ENCODE assay signal across 23 cellular contexts in genomic region chr10:118057351-118057750, GRCh38.
"Had no signal": no experiment of that assay in that cellular context is flagged by ENCODE, and none has a peak within 500 bp of the region (broad histone marks: within the 10 kb centered on the region; RNA-seq: fewer than 3 reads in every experiment).

No MANE protein-coding gene starts in this region.

- H3K4me1 ChIP-seq: left ventricle myocardium inferior, lower lobe of right lung, upper lobe of left lung, uterus had no signal

- ATAC-seq: lower lobe of right lung; natural killer cell treated with Interleukin-12 subunit alpha and Interleukin-12 subunit beta and Interleukin-15 and Interleukin-18, amount 100 ng/mL, for 72 hours; pancreas; right cardiac atrium; stimulated activated effector memory CD8-positive, alpha-beta T cell treated with anti-CD3 and anti-CD28 coated beads, Interleukin-12 subunit alpha, Interleukin-12 subunit beta, amount 100 ng/mL, for 72 hours had no signal

- H3K79me2 ChIP-seq: hepatocyte had no signal

- H3K27ac Mint-ChIP-seq: immature natural killer cell; memory B cell; natural killer cell treated with Interleukin-12 subunit alpha and Interleukin-12 subunit beta and Interleukin-15 and Interleukin-18, amount 100 ng/mL, for 72 hours; progenitor cell of endocrine pancreas; stimulated activated effector memory CD8-positive, alpha-beta T cell treated with anti-CD3 and anti-CD28 coated beads, Interleukin-12 subunit alpha, Interleukin-12 subunit beta, amount 100 ng/mL, for 72 hours; stimulated activated naive CD8-positive, alpha-beta T cell treated with anti-CD3 and anti-CD28 coated beads, Interleukin-15, Interleukin-2, amounts not matched to agents 100 ng/mL and 50 ng/mL, for 24 hours had no signal

- H3K27ac ChIP-seq: coronary artery, hepatocyte, left ventricle myocardium inferior, lower lobe of right lung, pancreas, tibial artery, upper lobe of left lung, uterus had no signal

- H3K4me1 Mint-ChIP-seq: immature natural killer cell; memory B cell; stimulated activated effector memory CD8-positive, alpha-beta T cell treated with anti-CD3 and anti-CD28 coated beads, Interleukin-12 subunit alpha, Interleukin-12 subunit beta, amount 100 ng/mL, for 72 hours had no signal

- H3K9me3 Mint-ChIP-seq: memory B cell; natural killer cell treated with Interleukin-12 subunit alpha and Interleukin-12 subunit beta and Interleukin-15 and Interleukin-18, amount 100 ng/mL, for 72 hours; stimulated activated effector memory CD8-positive, alpha-beta T cell treated with anti-CD3 and anti-CD28 coated beads, Interleukin-12 subunit alpha, Interleukin-12 subunit beta, amount 100 ng/mL, for 72 hours; stimulated activated naive CD8-positive, alpha-beta T cell treated with anti-CD3 and anti-CD28 coated beads, Interleukin-15, Interleukin-2, amounts not matched to agents 100 ng/mL and 50 ng/mL, for 24 hours had no signal

- H3K27me3 ChIP-seq: hepatocyte, pancreas, tibial artery, upper lobe of left lung, uterus had no signal

- H3K9me3 ChIP-seq: left ventricle myocardium inferior, lower lobe of right lung, pancreas, tibial artery, upper lobe of left lung, uterus had no signal

- H2AFZ ChIP-seq: hepatocyte had no signal

- H3K4me2 ChIP-seq: hepatocyte, smooth muscle cell had no signal

- H3K27me3 Mint-ChIP-seq: progenitor cell of endocrine pancreas had no signal

- H3K36me3 ChIP-seq: left ventricle myocardium inferior, lower lobe of right lung, pancreas, tibial artery, upper lobe of left lung, uterus had no signal

- DNase-seq: effector CD4-positive, alpha-beta T cell; foreskin melanocyte; head of caudate nucleus; immature natural killer cell; left ventricle myocardium inferior; lower lobe of right lung; midbrain; occipital lobe; pancreas; right cardiac atrium; stimulated activated CD4-positive, alpha-beta T cell treated with anti-CD3 and anti-CD28 coated beads, Interleukin-4, amount 100 ng/mL, for 1 hour; stimulated activated CD8-positive, alpha-beta memory T cell treated with anti-CD3 and anti-CD28 coated beads, Interleukin-4, amount 100 ng/mL, for 48 hours; tibial artery; upper lobe of left lung; uterus had no signal

- H3K4me3 ChIP-seq: coronary artery, hepatocyte, left ventricle myocardium inferior, lower lobe of right lung, pancreas, smooth muscle cell, tibial artery, upper lobe of left lung, uterus had no signal

- H3K36me3 Mint-ChIP-seq: immature natural killer cell; memory B cell; natural killer cell treated with Interleukin-12 subunit alpha and Interleukin-12 subunit beta and Interleukin-15 and Interleukin-18, amount 100 ng/mL, for 72 hours; stimulated activated effector memory CD8-positive, alpha-beta T cell treated with anti-CD3 and anti-CD28 coated beads, Interleukin-12 subunit alpha, Interleukin-12 subunit beta, amount 100 ng/mL, for 72 hours had no signal

- H3K4me3 Mint-ChIP-seq: immature natural killer cell; memory B cell; natural killer cell treated with Interleukin-12 subunit alpha and Interleukin-12 subunit beta and Interleukin-15 and Interleukin-18, amount 100 ng/mL, for 72 hours; stimulated activated effector memory CD8-positive, alpha-beta T cell treated with anti-CD3 and anti-CD28 coated beads, Interleukin-12 subunit alpha, Interleukin-12 subunit beta, amount 100 ng/mL, for 72 hours; stimulated activated naive CD8-positive, alpha-beta T cell treated with anti-CD3 and anti-CD28 coated beads, Interleukin-15, Interleukin-2, amounts not matched to agents 100 ng/mL and 50 ng/mL, for 24 hours had no signal
